In genomic region chr1:161022432-161022831, GRCh38 we compare ENCODE assay signal across 7 cellular contexts. TPM values are rescaled to one million over a fixed set of nuclear protein-coding genes. Genes with fewer than 3 reads are reported as not detected.
DNase-seq lines count a peak whose midpoint lies in the region; ATAC-seq, FAIRE-seq and TF ChIP-seq lines count a peak whose summit lies in the region.
"Not testable (repeated sequence)": the region's sequence is repeated elsewhere in the genome, so short reads cannot be mapped to it uniquely, and the experiment has no call there.

No MANE protein-coding gene starts in this region.

- peaks cover 13% of the 10 kb centered on the region for H3F3A ChIP-seq in GM23338 (replicated peaks; ENCODE audit: low read depth)
- H3F3A ChIP-seq in PC-3 (ENCODE audit: low read length, unreplicated experiment); smooth muscle cell (ENCODE audit: low read depth): not testable (repeated sequence)

- BruUV-seq in PC-3 (replicated peaks; lab: Mats Ljungman, UMichigan); K562 (replicated peaks; lab: Mats Ljungman, UMichigan): not testable (repeated sequence)

- H3K79me2 ChIP-seq in GM23338 (replicated peaks; ENCODE audit: insufficient read depth), result peaks cover 34% of the 10 kb centered on the region
- peaks cover 35% of the 10 kb centered on the region for H3K79me2 ChIP-seq in PC-3 (ENCODE audit: low read length)
- H3K79me2 ChIP-seq in K562 (ENCODE audit: control insufficient read depth, insufficient read depth, low read length), result peaks cover 38% of the 10 kb centered on the region
- peaks cover 17% of the 10 kb centered on the region for H3K79me2 ChIP-seq in smooth muscle cell (ENCODE audit: low read depth)

- H3K27ac Mint-ChIP-seq in GM23338, result peak overlapping the region; percentile 89
- not testable (repeated sequence) for H3K27ac Mint-ChIP-seq in activated CD8-positive, alpha-beta T cell treated with anti-CD3 and anti-CD28 coated beads for 36 hours
- H3K27ac Mint-ChIP-seq in naive thymus-derived CD4-positive, alpha-beta T cell, result peak overlapping the region in 6 of 9 donors; percentile 20 to 71 (median 44)

- 76% methylated on average over 12 of the region's 12 CpGs for WGBS in K562 (ENCODE audit: insufficient coverage, low coverage, missing lambda C conversion rate)
- WGBS in esophagus squamous epithelium, 2 donors, result 47 to 66% methylated on average over 11 to 12 of the region's 12 CpGs
- WGBS in smooth muscle cell (ENCODE audit: low lambda C conversion rate), result 86% methylated on average over 12 of the region's 12 CpGs

- not testable (repeated sequence) for FAIRE-seq in K562 (lab: Jason Lieb, UNC)

- DNase-seq in GM23338 (ENCODE audit: low spot score); activated CD8-positive, alpha-beta T cell treated with anti-CD3 and anti-CD28 coated beads for 36 hours; K562 (ENCODE audit: extremely low read depth in 1 of 4, low spot score in 3 of 4); esophagus squamous epithelium (lab: John Stamatoyannopoulos, UW); naive thymus-derived CD4-positive, alpha-beta T cell; smooth muscle cell (lab: John Stamatoyannopoulos, UW; ENCODE audit: unreplicated experiment): not testable (repeated sequence)
- DNase-seq in PC-3, result peak; percentile 68

- H4K20me1 ChIP-seq in GM23338 (replicated peaks; ENCODE audit: insufficient read depth) (peaks cover 29% of the 10 kb centered on the region), PC-3 (ENCODE audit: low read length) (peaks cover 31% of the 10 kb centered on the region)
- not testable (repeated sequence) for H4K20me1 ChIP-seq in K562 (replicated peaks; ENCODE audit: control insufficient read depth, insufficient read depth, low read length); smooth muscle cell (ENCODE audit: low read depth)

- peaks cover 13% of the 10 kb centered on the region for H3K36me3 Mint-ChIP-seq in GM23338 (ENCODE audit: low read depth)
- H3K36me3 Mint-ChIP-seq in activated CD8-positive, alpha-beta T cell treated with anti-CD3 and anti-CD28 coated beads for 36 hours (ENCODE audit: low read depth), result not testable (repeated sequence)
- peaks cover 0 to 14% (median 0%) of the 10 kb centered on the region in 5 donors for H3K36me3 Mint-ChIP-seq in naive thymus-derived CD4-positive, alpha-beta T cell

- TF ChIP-seq RAD21 in K562 (CRISPR knock-in tag; conservative IDR thresholded peaks at IDR 0.05 in 1 of 2, IDR thresholded peaks at IDR 0.05 in 1 of 2), result not testable (repeated sequence)

- CTCF ChIA-PET in PC-3 (lab: Charles Lee), result interaction anchor here (1.1 to 2.8 kb wide), 3 partner anchors 25 to 75 kb away, joined by 6 to 54 read pairs (median 6); no protein-coding TSS in a partner anchor
- CTCF ChIA-PET in activated CD8-positive, alpha-beta T cell treated with anti-CD3 and anti-CD28 coated beads for 36 hours (lab: Charles Lee), result interaction anchor here (3.2 to 3.3 kb wide), 2 partner anchors 23 to 32 kb away, joined by 8 to 10 read pairs; partner anchors contain the start of gene USF1
- CTCF ChIA-PET in K562 (lab: Yijun Ruan, JAX; ENCODE audit: low intra/inter-chr PET ratio), result not testable (repeated sequence)
- CTCF ChIA-PET in naive thymus-derived CD4-positive, alpha-beta T cell (lab: Charles Lee), result interaction anchor here (0.7 to 2.7 kb wide), 5 partner anchors 20 to 88 kb away, joined by 3 to 10 read pairs (median 6); partner anchors contain the start of gene KLHDC9

- H3K9ac ChIP-seq in PC-3 (ENCODE audit: low read length) (peak overlapping the region; percentile 69), K562 (ENCODE audit: insufficient read depth in 1 of 2, low read depth in 2 of 2, low read length in 2 of 2) (peak overlapping the region in 1 of 2 experiments; percentile 88; a peak in 1 of 4 replicates)
- not testable (repeated sequence) for H3K9ac ChIP-seq in smooth muscle cell (ENCODE audit: low read depth)

- TF ChIP-seq POLR2A in K562 (conservative IDR thresholded peaks at IDR 0.05); esophagus squamous epithelium (IDR thresholded peaks at IDR 0.05): not testable (repeated sequence)

- in situ Hi-C loops in K562 (cut with MboI), result not testable (repeated sequence)

- H3K27me3 ChIP-seq in GM23338 (ENCODE audit: insufficient read depth); PC-3 (ENCODE audit: low read length); K562 (ENCODE audit: control insufficient read depth in 2 of 2, insufficient read depth in 2 of 2, low read length in 2 of 2); naive thymus-derived CD4-positive, alpha-beta T cell (ENCODE audit: control insufficient read depth in 2 of 2, insufficient read depth in 2 of 2, low read length in 2 of 2); smooth muscle cell (ENCODE audit: low read depth): not testable (repeated sequence)
- H3K27me3 ChIP-seq in esophagus squamous epithelium, result peaks cover 0 to 10% (median 0%) of the 10 kb centered on the region in 4 donors

- not testable (repeated sequence) for H3K9me2 ChIP-seq in GM23338 (ENCODE audit: insufficient read depth); PC-3 (replicated peaks; ENCODE audit: low read length)

- H3K4me1 ChIP-seq in GM23338 (ENCODE audit: insufficient read depth), result peaks cover 22% of the 10 kb centered on the region
- H3K4me1 ChIP-seq in PC-3 (ENCODE audit: insufficient read depth, low read length), result peaks cover 47% of the 10 kb centered on the region
- peaks cover 24 to 30% of the 10 kb centered on the region in 2 experiments for H3K4me1 ChIP-seq in K562 (replicated peaks in 1 of 2; ENCODE audit: control insufficient read depth in 2 of 2, insufficient read depth in 2 of 2, low read length in 2 of 2)
- H3K4me1 ChIP-seq in esophagus squamous epithelium, result peaks cover 23 to 53% (median 26%) of the 10 kb centered on the region in 3 donors
- H3K4me1 ChIP-seq in naive thymus-derived CD4-positive, alpha-beta T cell (ENCODE audit: control insufficient read depth in 2 of 2, insufficient read depth in 2 of 2, low read length in 2 of 2), result peaks cover 11 to 17% of the 10 kb centered on the region in 2 donors
- H3K4me1 ChIP-seq in smooth muscle cell (ENCODE audit: low read depth), result peaks cover 11% of the 10 kb centered on the region

- not testable (repeated sequence) for H3K27ac ChIP-seq in GM23338 (ENCODE audit: low read depth); K562 (ENCODE audit: extremely low read depth, low read depth, low read length); naive thymus-derived CD4-positive, alpha-beta T cell (ENCODE audit: low read depth, low read length)
- H3K27ac ChIP-seq in PC-3 (ENCODE audit: low read length), result peak overlapping the region; percentile 95
- H3K27ac ChIP-seq in esophagus squamous epithelium, result peak overlapping the region; percentile 90 to 99 (median 97)
- peak overlapping the region; percentile 65 for H3K27ac ChIP-seq in smooth muscle cell (ENCODE audit: low read depth)

- not testable (repeated sequence) for ATAC-seq in GM23338; activated CD8-positive, alpha-beta T cell treated with anti-CD3 and anti-CD28 coated beads for 36 hours; K562; naive thymus-derived CD4-positive, alpha-beta T cell
- ATAC-seq in PC-3, result peak; percentile 3; the same call in 1 of the 2 replicates

- H3K27me3 Mint-ChIP-seq in GM23338 (ENCODE audit: insufficient read depth, low read depth, poor library complexity), result peaks cover 11% of the 10 kb centered on the region
- H3K27me3 Mint-ChIP-seq in activated CD8-positive, alpha-beta T cell treated with anti-CD3 and anti-CD28 coated beads for 36 hours; naive thymus-derived CD4-positive, alpha-beta T cell: not testable (repeated sequence)

- not testable (repeated sequence) for H3K9me3 ChIP-seq in PC-3 (ENCODE audit: low read length); K562 (replicated peaks; ENCODE audit: control insufficient read depth, insufficient read depth, low read depth, low read length); esophagus squamous epithelium; naive thymus-derived CD4-positive, alpha-beta T cell (ENCODE audit: control insufficient read depth in 2 of 3, low read length in 3 of 3); smooth muscle cell (replicated peaks; ENCODE audit: low read depth)

- H2AFZ ChIP-seq in GM23338; PC-3 (ENCODE audit: low read length); K562 (ENCODE audit: low read depth, low read length); smooth muscle cell (ENCODE audit: low read depth): not testable (repeated sequence)

- not testable (repeated sequence) for H3K4me3 ChIP-seq in GM23338; K562; esophagus squamous epithelium; naive thymus-derived CD4-positive, alpha-beta T cell (ENCODE audit: low read length); smooth muscle cell
- peak overlapping the region; percentile 88 for H3K4me3 ChIP-seq in PC-3 (ENCODE audit: low read length)

- not testable (repeated sequence) for H3K9me1 ChIP-seq in K562 (ENCODE audit: control insufficient read depth, insufficient read depth, low read length)

- H3K4me2 ChIP-seq in GM23338; K562 (ENCODE audit: insufficient read depth, low read length); smooth muscle cell: not testable (repeated sequence)
- peak overlapping the region; percentile 95 for H3K4me2 ChIP-seq in PC-3 (ENCODE audit: low read length)

- H3K9me3 Mint-ChIP-seq in GM23338; activated CD8-positive, alpha-beta T cell treated with anti-CD3 and anti-CD28 coated beads for 36 hours; naive thymus-derived CD4-positive, alpha-beta T cell: not testable (repeated sequence)

- POLR2A ChIA-PET in PC-3 (lab: Charles Lee; ENCODE audit: unreplicated experiment), result not testable (repeated sequence)
- POLR2A ChIA-PET in activated CD8-positive, alpha-beta T cell treated with anti-CD3 and anti-CD28 coated beads for 36 hours (lab: Charles Lee), result interaction anchor here (1.2 to 2.2 kb wide), 3 partner anchors 8 to 76 kb away, joined by 3 to 6 read pairs (median 3); partner anchors contain the start of gene KLHDC9
- POLR2A ChIA-PET in K562 (lab: Yijun Ruan, JAX), result interaction anchor here (0.6 to 0.7 kb wide), 2 partner anchors 8 to 558 kb away, joined by 3 read pairs; no protein-coding TSS in a partner anchor
- POLR2A ChIA-PET in naive thymus-derived CD4-positive, alpha-beta T cell (lab: Charles Lee), result interaction anchor here (1.7 to 3.8 kb wide), 5 partner anchors 11 to 75 kb away, joined by 5 to 45 read pairs (median 16); partner anchors contain the start of genes TSTD1 and USF1

- not testable (repeated sequence) for TF ChIP-seq CTCF in GM23338 (conservative IDR thresholded peaks at IDR 0.05; ENCODE audit: low read depth in 2 of 2); PC-3 (conservative IDR thresholded peaks at IDR 0.05; ENCODE audit: low read depth, low read length); activated CD8-positive, alpha-beta T cell treated with anti-CD3 and anti-CD28 coated beads for 36 hours (IDR thresholded peaks at IDR 0.05); K562 (IDR thresholded peaks at IDR 0.05 in 2 of 3, conservative IDR thresholded peaks at IDR 0.05 in 1 of 3; ENCODE audit: insufficient read depth in 2 of 3, low read depth in 1 of 3, low read length in 3 of 3); esophagus squamous epithelium (IDR thresholded peaks at IDR 0.05); smooth muscle cell (IDR thresholded peaks at IDR 0.05; ENCODE audit: borderline replicate concordance, insufficient read depth, poor library complexity, severe bottlenecking)

- H3K4me3 Mint-ChIP-seq in GM23338, result peak overlapping the region; percentile 89
- H3K4me3 Mint-ChIP-seq in activated CD8-positive, alpha-beta T cell treated with anti-CD3 and anti-CD28 coated beads for 36 hours, result peak overlapping the region; percentile 87
- peak overlapping the region in 8 of 10 donors; percentile 24 to 95 (median 80) for H3K4me3 Mint-ChIP-seq in naive thymus-derived CD4-positive, alpha-beta T cell

- H3K36me3 ChIP-seq in GM23338 (ENCODE audit: insufficient read depth); PC-3 (ENCODE audit: low read depth, low read length); K562 (ENCODE audit: control insufficient read depth, insufficient read depth, low read length); esophagus squamous epithelium; naive thymus-derived CD4-positive, alpha-beta T cell (ENCODE audit: control insufficient read depth in 2 of 3, insufficient read depth in 3 of 3, low read length in 3 of 3); smooth muscle cell (ENCODE audit: low read depth): not testable (repeated sequence)

- intact Hi-C loops in PC-3 (cut with micrococcal nuclease), result loop anchor here (1.0 to 10.0 kb wide), 2 partner anchors 23 to 92 kb away; partner anchors contain the start of genes NIT1, PFDN2 and USF1
- intact Hi-C loops in activated CD8-positive, alpha-beta T cell treated with anti-CD3 and anti-CD28 coated beads for 36 hours (cut with micrococcal nuclease); K562 (cut with micrococcal nuclease); esophagus squamous epithelium (cut with DNase I); naive thymus-derived CD4-positive, alpha-beta T cell (cut with micrococcal nuclease): not testable (repeated sequence)

- peaks cover 37% of the 10 kb centered on the region for H3K4me1 Mint-ChIP-seq in GM23338
- peaks cover 42% of the 10 kb centered on the region for H3K4me1 Mint-ChIP-seq in activated CD8-positive, alpha-beta T cell treated with anti-CD3 and anti-CD28 coated beads for 36 hours (ENCODE audit: low read depth)
- H3K4me1 Mint-ChIP-seq in naive thymus-derived CD4-positive, alpha-beta T cell, result peaks cover 20 to 52% (median 42%) of the 10 kb centered on the region in 7 donors

- TF ChIP-seq EP300 in K562 (IDR thresholded peaks at IDR 0.05; ENCODE audit: low read length), result not testable (repeated sequence)

RNA-seq across cellular contexts. Expression of gene F11R, which starts 1.5 kb away (rescaled TPM):
- total RNA-seq in GM23338 (2014; rRNA removed; shearing (Covaris generic)), result 169 and 194 TPM in 2 replicates
- polyA plus RNA-seq in GM23338 (2016; fragmentation: Nextera tagmentation; extraction: Ambion mirVana), result 51.0 and 51.8 TPM in 2 replicates
- total RNA-seq in PC-3 (2014; rRNA removed), result 69.2 and 81.5 TPM in 2 replicates
- 10 to 100 TPM; 19.0 to 20.9 TPM for total RNA-seq in activated CD8-positive, alpha-beta T cell treated with anti-CD3 and anti-CD28 coated beads for 36 hours
- total RNA-seq in K562 (2011; cell fraction: chromatin; rRNA removed; ENCODE audit: low replicate concordance), result 141 and 286 TPM in 2 replicates
- 122 and 178 TPM in 2 replicates for total RNA-seq in K562 (2011; cell fraction: nucleolus; rRNA removed)
- total RNA-seq in K562 (2011; cell fraction: nucleoplasm; rRNA removed), result 177 and 186 TPM in 2 replicates
- 27.4 and 33.9 TPM in 2 replicates for total RNA-seq in K562 (2014; rRNA removed)
- total RNA-seq in K562 (2014; rRNA removed; fragmentation: Illumina TruSeq; extraction: Trizol), result 66.3 and 74.4 TPM in 2 replicates
- total RNA-seq in K562 (2015; rRNA removed; fragmentation: Illumina TruSeq; extraction: Trizol), result 45.6 and 46.4 TPM in 2 replicates
- 52.9 and 60.6 TPM in 2 replicates for total RNA-seq in K562 (2021)
- 187 and 204 TPM in 2 replicates for polyA plus RNA-seq in K562 (2011; rRNA removed)
- polyA plus RNA-seq in K562 (2011; cell fraction: cytosol; rRNA removed), result 165 and 171 TPM in 2 replicates
- 81.4 and 97.5 TPM in 2 replicates for polyA plus RNA-seq in K562 (2011; cell fraction: nucleus; rRNA removed)
- polyA plus RNA-seq in K562 (2012), result 38.5 and 65.7 TPM in 2 replicates
- 101 and 117 TPM in 2 replicates for polyA plus RNA-seq in K562 (2014; fragmentation: Illumina TruSeq; extraction: Trizol)
- polyA plus RNA-seq in K562 (2014; fragmentation: Nextera tagmentation; extraction: Ambion mirVana), result 10 to 100 TPM; 30.6 to 52.5 TPM
- polyA plus RNA-seq in K562 (2014; rRNA removed), result 29.3 and 34.0 TPM in 2 replicates
- polyA minus RNA-seq in K562 (2011; rRNA and poly(A)+ RNA removed), result 160 and 231 TPM in 2 replicates
- 62.2 and 87.5 TPM in 2 replicates for polyA minus RNA-seq in K562 (2011; cell fraction: cytosol; rRNA and poly(A)+ RNA removed)
- 21.8 and 42.3 TPM in 2 replicates for polyA minus RNA-seq in K562 (2011; cell fraction: nucleus; rRNA and poly(A)+ RNA removed)
- total RNA-seq in esophagus squamous epithelium, result 100 to 1,000 TPM in 1 of 4 donors, 10 to 100 TPM in 3; 84.9 to 108 (median 94.2) TPM
- total RNA-seq in naive thymus-derived CD4-positive, alpha-beta T cell, result 10 to 100 TPM; 11.3 to 23.7 (median 16.5) TPM
- polyA plus RNA-seq in naive thymus-derived CD4-positive, alpha-beta T cell, result 10 to 100 TPM; 12.7 to 14.4 TPM
- total RNA-seq in smooth muscle cell, result 57.8 and 62.5 TPM in 2 replicates
- polyA plus RNA-seq in smooth muscle cell, result 26.4 and 35.6 TPM in 2 replicates

RNA-seq across cellular contexts. Expression of gene TSTD1, which starts 16.3 kb away (rescaled TPM):
- total RNA-seq in GM23338 (2014; rRNA removed; shearing (Covaris generic)), result 94.9 and 102 TPM in 2 replicates
- polyA plus RNA-seq in GM23338 (2016; fragmentation: Nextera tagmentation; extraction: Ambion mirVana) (244 and 257 TPM in 2 replicates), K562 (2011; rRNA removed) (0.23 TPM in 1 of 2 replicates, not detected in the other), K562 (2014; fragmentation: Illumina TruSeq; extraction: Trizol) (not detected in 2 replicates), K562 (2014; fragmentation: Nextera tagmentation; extraction: Ambion mirVana) (not detected), K562 (2014; rRNA removed) (0.23 and 0.27 TPM in 2 replicates), smooth muscle cell (26.0 and 63.2 TPM in 2 replicates)
- total RNA-seq in PC-3 (2014; rRNA removed) (10.2 and 16.5 TPM in 2 replicates), K562 (2014; rRNA removed) (not detected in 2 replicates), K562 (2014; rRNA removed; fragmentation: Illumina TruSeq; extraction: Trizol) (not detected in 2 replicates), K562 (2015; rRNA removed; fragmentation: Illumina TruSeq; extraction: Trizol) (0.23 TPM in 1 of 2 replicates, not detected in the other), K562 (2021) (0.38 and 0.53 TPM in 2 replicates), esophagus squamous epithelium (10 to 100 TPM; 69.3 to 99.0 (median 91.4) TPM), smooth muscle cell (11.5 and 48.0 TPM in 2 replicates)
- total RNA-seq in activated CD8-positive, alpha-beta T cell treated with anti-CD3 and anti-CD28 coated beads for 36 hours, result 10 to 100 TPM; 70.8 to 78.7 TPM
- total RNA-seq in K562 (2011; cell fraction: chromatin; rRNA removed; ENCODE audit: low replicate concordance), result 1.5 and 4.4 TPM in 2 replicates
- total RNA-seq in K562 (2011; cell fraction: nucleolus; rRNA removed), result 2.0 and 3.0 TPM in 2 replicates
- 2.4 and 4.0 TPM in 2 replicates for total RNA-seq in K562 (2011; cell fraction: nucleoplasm; rRNA removed)
- not detected in 2 replicates for polyA plus RNA-seq in K562 (2011; cell fraction: cytosol; rRNA removed)
- 1.3 and 3.0 TPM in 2 replicates for polyA plus RNA-seq in K562 (2011; cell fraction: nucleus; rRNA removed)
- polyA plus RNA-seq in K562 (2012), result 0.26 and 0.84 TPM in 2 replicates
- 0.53 TPM in 1 of 2 replicates, not detected in the other for polyA minus RNA-seq in K562 (2011; rRNA and poly(A)+ RNA removed)
- not detected in 2 replicates for polyA minus RNA-seq in K562 (2011; cell fraction: cytosol; rRNA and poly(A)+ RNA removed)
- polyA minus RNA-seq in K562 (2011; cell fraction: nucleus; rRNA and poly(A)+ RNA removed), result 0.81 and 1.1 TPM in 2 replicates
- 10 to 100 TPM; 49.8 to 84.0 (median 58.2) TPM for total RNA-seq in naive thymus-derived CD4-positive, alpha-beta T cell
- 100 to 1,000 TPM; 349 to 494 TPM for polyA plus RNA-seq in naive thymus-derived CD4-positive, alpha-beta T cell

RNA-seq across cellular contexts. Expression of gene USF1, which starts 23.3 kb away (rescaled TPM):
- total RNA-seq in GM23338 (2014; rRNA removed; shearing (Covaris generic)), result 71.7 and 74.8 TPM in 2 replicates
- polyA plus RNA-seq in GM23338 (2016; fragmentation: Nextera tagmentation; extraction: Ambion mirVana) (23.6 and 23.8 TPM in 2 replicates), K562 (2011; rRNA removed) (52.8 and 54.2 TPM in 2 replicates), K562 (2014; fragmentation: Illumina TruSeq; extraction: Trizol) (53.1 and 57.5 TPM in 2 replicates), K562 (2014; fragmentation: Nextera tagmentation; extraction: Ambion mirVana) (10 to 100 TPM in 1 of 2 experiments, 1 to 10 TPM in 1; 7.4 to 46.3 TPM), K562 (2014; rRNA removed) (50.9 and 60.2 TPM in 2 replicates), smooth muscle cell (18.2 and 20.0 TPM in 2 replicates)
- total RNA-seq in PC-3 (2014; rRNA removed) (111 and 113 TPM in 2 replicates), K562 (2014; rRNA removed) (59.8 and 77.5 TPM in 2 replicates), K562 (2014; rRNA removed; fragmentation: Illumina TruSeq; extraction: Trizol) (43.1 and 52.9 TPM in 2 replicates), K562 (2015; rRNA removed; fragmentation: Illumina TruSeq; extraction: Trizol) (56.4 and 57.5 TPM in 2 replicates), K562 (2021) (50.6 and 51.1 TPM in 2 replicates), esophagus squamous epithelium (10 to 100 TPM; 35.9 to 55.7 (median 49.4) TPM), smooth muscle cell (47.0 and 51.7 TPM in 2 replicates)
- total RNA-seq in activated CD8-positive, alpha-beta T cell treated with anti-CD3 and anti-CD28 coated beads for 36 hours, result 10 to 100 TPM; 50.0 to 52.1 TPM
- 56.3 and 125 TPM in 2 replicates for total RNA-seq in K562 (2011; cell fraction: chromatin; rRNA removed; ENCODE audit: low replicate concordance)
- total RNA-seq in K562 (2011; cell fraction: nucleolus; rRNA removed), result 93.4 and 97.7 TPM in 2 replicates
- total RNA-seq in K562 (2011; cell fraction: nucleoplasm; rRNA removed), result 70.5 and 77.6 TPM in 2 replicates
- 52.1 and 58.4 TPM in 2 replicates for polyA plus RNA-seq in K562 (2011; cell fraction: cytosol; rRNA removed)
- 205 and 262 TPM in 2 replicates for polyA plus RNA-seq in K562 (2011; cell fraction: nucleus; rRNA removed)
- polyA plus RNA-seq in K562 (2012), result 44.8 and 45.4 TPM in 2 replicates
- 67.4 and 82.4 TPM in 2 replicates for polyA minus RNA-seq in K562 (2011; rRNA and poly(A)+ RNA removed)
- polyA minus RNA-seq in K562 (2011; cell fraction: cytosol; rRNA and poly(A)+ RNA removed), result 31.4 and 33.5 TPM in 2 replicates
- polyA minus RNA-seq in K562 (2011; cell fraction: nucleus; rRNA and poly(A)+ RNA removed), result 33.8 and 36.8 TPM in 2 replicates
- total RNA-seq in naive thymus-derived CD4-positive, alpha-beta T cell, result 100 to 1,000 TPM in 1 of 5 experiments, 10 to 100 TPM in 4; 71.6 to 115 (median 91.7) TPM
- 1 to 10 TPM; 3.9 to 5.5 TPM for polyA plus RNA-seq in naive thymus-derived CD4-positive, alpha-beta T cell

RNA-seq across cellular contexts. Expression of gene ARHGAP30, which starts 47.3 kb away (rescaled TPM):
- total RNA-seq in GM23338 (2014; rRNA removed; shearing (Covaris generic)), result 0.19 TPM in 1 of 2 replicates, not detected in the other
- polyA plus RNA-seq in GM23338 (2016; fragmentation: Nextera tagmentation; extraction: Ambion mirVana) (0.45 and 1.0 TPM in 2 replicates), K562 (2011; rRNA removed) (0.12 and 0.20 TPM in 2 replicates), K562 (2014; fragmentation: Illumina TruSeq; extraction: Trizol) (0.11 and 0.12 TPM in 2 replicates), K562 (2014; fragmentation: Nextera tagmentation; extraction: Ambion mirVana) (under 1 TPM; 0.01 to 0.03 TPM), K562 (2014; rRNA removed) (0.17 and 0.18 TPM in 2 replicates), smooth muscle cell (0.13 and 1.1 TPM in 2 replicates)
- total RNA-seq in PC-3 (2014; rRNA removed) (0.12 and 0.55 TPM in 2 replicates), K562 (2014; rRNA removed) (0.04 and 0.73 TPM in 2 replicates), K562 (2014; rRNA removed; fragmentation: Illumina TruSeq; extraction: Trizol) (0.06 and 0.07 TPM in 2 replicates), K562 (2015; rRNA removed; fragmentation: Illumina TruSeq; extraction: Trizol) (0.04 and 0.07 TPM in 2 replicates), K562 (2021) (0.35 and 0.42 TPM in 2 replicates), esophagus squamous epithelium (10 to 100 TPM in 2 of 4 donors, 1 to 10 TPM in 2; 2.9 to 13.5 (median 7.4) TPM), smooth muscle cell (0.90 and 1.2 TPM in 2 replicates)
- 100 to 1,000 TPM; 174 to 175 TPM for total RNA-seq in activated CD8-positive, alpha-beta T cell treated with anti-CD3 and anti-CD28 coated beads for 36 hours
- total RNA-seq in K562 (2011; cell fraction: chromatin; rRNA removed; ENCODE audit: low replicate concordance), result 0.12 and 0.28 TPM in 2 replicates
- 0.13 and 0.17 TPM in 2 replicates for total RNA-seq in K562 (2011; cell fraction: nucleolus; rRNA removed)
- 0.15 TPM in 1 of 2 replicates, not detected in the other for total RNA-seq in K562 (2011; cell fraction: nucleoplasm; rRNA removed)
- 0.15 and 0.58 TPM in 2 replicates for polyA plus RNA-seq in K562 (2011; cell fraction: cytosol; rRNA removed)
- polyA plus RNA-seq in K562 (2011; cell fraction: nucleus; rRNA removed), result 0.10 and 0.28 TPM in 2 replicates
- 0.21 and 0.39 TPM in 2 replicates for polyA plus RNA-seq in K562 (2012)
- 0.09 and 0.14 TPM in 2 replicates for polyA minus RNA-seq in K562 (2011; rRNA and poly(A)+ RNA removed)
- 0.19 TPM in 1 of 2 replicates, not detected in the other for polyA minus RNA-seq in K562 (2011; cell fraction: cytosol; rRNA and poly(A)+ RNA removed)
- not detected in 2 replicates for polyA minus RNA-seq in K562 (2011; cell fraction: nucleus; rRNA and poly(A)+ RNA removed)
- 100 to 1,000 TPM; 152 to 291 (median 235) TPM for total RNA-seq in naive thymus-derived CD4-positive, alpha-beta T cell
- polyA plus RNA-seq in naive thymus-derived CD4-positive, alpha-beta T cell, result 100 to 1,000 TPM; 128 to 258 TPM
